2 cellular contexts compared by ENCODE assay signal in genomic region chr7:1008733-1009363, GRCh38.
TF ChIP-seq lines count a peak whose summit lies in the region.

No MANE protein-coding gene starts in this region.

TF ChIP-seq in GM12891, 5 proteins besides CTCF, POLR2A, EP300 and RAD21:
- no peak for TF ChIP-seq POU2F2 (IDR thresholded peaks at IDR 0.05; ENCODE audit: low read depth, low read length)
- no peak for TF ChIP-seq PAX5 (IDR thresholded peaks at IDR 0.05; ENCODE audit: insufficient read depth, low read length, severe bottlenecking)

TF ChIP-seq in K562, 482 proteins besides CTCF, POLR2A, EP300 and RAD21:
- TF ChIP-seq E4F1 (CRISPR knock-in tag; IDR thresholded peaks at IDR 0.05; ENCODE audit: borderline replicate concordance) (no peak), KDM1A (IDR thresholded peaks at IDR 0.05) (peak in 1 of 2 experiments; percentile 85; a peak in 2 of 4 replicates), ZBTB11 (CRISPR knock-in tag; IDR thresholded peaks at IDR 0.05) (0 out of 6 replicates have a peak, but pooled peaks of 1 of the 3 experiments have one; percentile 34), ESRRA (IDR thresholded peaks at IDR 0.05; ENCODE audit: borderline replicate concordance, low read depth) (no peak), FOXJ2 (tag; IDR thresholded peaks at IDR 0.05) (no peak), ZNF79 (CRISPR knock-in tag; IDR thresholded peaks at IDR 0.05; ENCODE audit: low read depth) (no peak), SREBF2 (CRISPR knock-in tag; IDR thresholded peaks at IDR 0.05) (no peak), RBM22 (IDR thresholded peaks at IDR 0.05; ENCODE audit: low read depth, low read length, poor library complexity, severe bottlenecking) (peak; percentile 24), POLR2G (IDR thresholded peaks at IDR 0.05; ENCODE audit: low read depth, low read length) (peak; percentile 29; the same call in 1 of the 2 replicates), KLF10 (CRISPR knock-in tag; IDR thresholded peaks at IDR 0.05) (no peak)
